In the genomic region with DNA sequence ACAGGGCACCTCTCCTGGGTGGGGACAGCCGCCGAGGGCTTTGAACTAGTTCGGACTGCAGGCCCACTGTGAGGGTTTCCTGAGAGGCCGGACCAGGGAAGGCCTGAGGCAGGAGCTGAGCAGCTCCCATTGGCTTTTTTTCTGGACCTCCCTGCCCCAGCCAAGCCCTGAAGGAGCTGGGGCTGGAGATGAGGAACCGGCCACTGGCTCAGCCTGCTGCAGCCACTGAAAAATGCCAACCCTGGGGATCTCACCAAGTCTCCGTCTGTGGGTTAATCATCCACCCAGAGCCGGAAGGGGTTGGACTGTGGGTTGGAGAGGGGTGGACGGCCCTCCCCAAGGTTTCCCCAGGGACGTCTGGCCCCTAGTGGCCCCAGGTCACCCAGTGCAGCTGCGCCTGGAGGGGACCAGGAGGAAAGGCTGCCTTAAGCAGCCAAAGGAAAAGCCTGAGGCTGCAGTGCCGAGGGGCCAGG, we compare ENCODE assay signal across 12 cellular contexts. TPM values are rescaled to one million over a fixed set of nuclear protein-coding genes. Genes with fewer than 3 reads are reported as not detected.
DNase-seq lines count a peak whose midpoint lies in the region; ATAC-seq, FAIRE-seq and TF ChIP-seq lines count a peak whose summit lies in the region.
"Had no signal": no experiment of that assay in that cellular context is flagged by ENCODE, and none has a peak within 500 bp of the region (broad histone marks: within the 10 kb centered on the region; RNA-seq: fewer than 3 reads in every experiment).

No MANE protein-coding gene starts in this region.

- H3K4me3 ChIP-seq in BE2C (ENCODE audit: low read depth, low read length), result no peak overlapping the region
- H3K4me3 ChIP-seq in Panc1 (ENCODE audit: low read depth in 2 of 2, low read length in 2 of 2), result peak overlapping the region; percentile 76 to 87
- H3K4me3 ChIP-seq in prostate gland, result no peak overlapping the region

- TF ChIP-seq CTCF in BE2C (IDR thresholded peaks at IDR 0.05; ENCODE audit: low read depth, low read length) (no peak), Panc1 (IDR thresholded peaks at IDR 0.05) (no peak), prostate gland (IDR thresholded peaks at IDR 0.05) (no peak)

- POLR2A ChIA-PET in Panc1 (lab: Charles Lee), result no interaction called here

- no peak for TF ChIP-seq POLR2A in prostate gland (IDR thresholded peaks at IDR 0.05)

- intact Hi-C loops in Panc1 (cut with micrococcal nuclease; ENCODE audit: unreplicated experiment) (loop anchor here (5.0 kb wide), 1 partner anchor 36 kb away; no protein-coding TSS in a partner anchor), prostate gland (cut with DNase I) (no loop called here)

- H3K9me3 ChIP-seq in BE2C (no peaks in the 10 kb centered on the region), Panc1 (ENCODE audit: control insufficient read depth, insufficient read depth, low read depth, low read length) (no peaks in the 10 kb centered on the region), prostate gland (no peaks in the 10 kb centered on the region)

- peak overlapping the region; percentile 94 for H3K27ac ChIP-seq in Panc1 (ENCODE audit: low read length)
- no peak overlapping the region for H3K27ac ChIP-seq in prostate gland

- BruUV-seq in Panc1 (replicated peaks; lab: Mats Ljungman, UMichigan), result no TSS peak

- WGBS in prostate gland, result 72% methylated on average over 11 of the region's 11 CpGs

- CTCF ChIA-PET in Panc1 (lab: Charles Lee), result interaction anchor here (0.6 kb wide), 1 partner anchor 11 kb away, joined by 3 read pairs; no protein-coding TSS in a partner anchor

- H3K27me3 ChIP-seq in BE2C, result no peaks in the 10 kb centered on the region
- H3K27me3 ChIP-seq in Panc1 (ENCODE audit: control insufficient read depth, insufficient read depth, low read length), result no peaks in the 10 kb centered on the region
- H3K27me3 ChIP-seq in prostate gland (replicated peaks; ENCODE audit: insufficient read depth), result no peaks in the 10 kb centered on the region

- no peak for ATAC-seq in Panc1
- peak; percentile 62 for ATAC-seq in left lobe of liver
- ATAC-seq in HG03520 (IDR thresholded peaks at IDR 0.05; ENCODE audit: unreplicated experiment), result no peak

- H3K4me1 ChIP-seq in BE2C (peaks cover 25% of the 10 kb centered on the region), Panc1 (ENCODE audit: control insufficient read depth, insufficient read depth, low read length) (peaks cover 59% of the 10 kb centered on the region), prostate gland (replicated peaks) (peaks cover 34% of the 10 kb centered on the region)

- FAIRE-seq in GM19239 (lab: Jason Lieb, UNC), result peak; percentile 92
- FAIRE-seq: HTR-8/SVneo had no signal

- H3K36me3 ChIP-seq in BE2C, result no peaks in the 10 kb centered on the region
- peaks cover 2% of the 10 kb centered on the region; the same call in 1 of the 2 replicates for H3K36me3 ChIP-seq in Panc1 (ENCODE audit: control insufficient read depth, insufficient read depth, low read length)
- H3K36me3 ChIP-seq in prostate gland, result no peaks in the 10 kb centered on the region

- peak; percentile 38 for DNase-seq in BE2C
- peak; percentile 100 for DNase-seq in GM19239 (ENCODE audit: insufficient read length, low spot score)
- DNase-seq in Panc1 (ENCODE audit: low read depth, low spot score), result no peak
- peak; percentile 89 for DNase-seq in left lobe of liver (ENCODE audit: low spot score)
- DNase-seq in NCI-H1105 treated with DMSO at 0.1 percent for 48 hours (lab: John Stamatoyannopoulos, UW), result no peak
- DNase-seq in T-helper 1 cell, result no peak
- no peak for DNase-seq in prostate gland (ENCODE audit: low spot score)
- DNase-seq: CD8-positive, alpha-beta memory T cell; NCI-H774; stimulated activated CD4-positive, alpha-beta T cell treated with anti-CD3 and anti-CD28 coated beads, Interleukin-4, amount 100 ng/mL, for 1 hour had no signal

- in situ Hi-C loops in Panc1 (cut with HindIII; ENCODE audit: low pct_unique_long_range_greater_than_20kb, low sequenced_read_pairs), result no loop called here

RNA-seq across cellular contexts. Expression of gene VWA1, which starts 2.5 kb away (rescaled TPM):
- polyA plus RNA-seq in BE2C (2012; ENCODE audit: insufficient read depth, insufficient read length, low read depth), result 33.2 TPM
- total RNA-seq in Panc1 (2021; ENCODE audit: unreplicated experiment) (858 TPM), left lobe of liver (91.0 TPM), prostate gland (100 to 1,000 TPM; 191 to 227 TPM)
- polyA plus RNA-seq in Panc1 (2012; ENCODE audit: insufficient read length), result 1,549 TPM
- polyA plus RNA-seq: CD8-positive, alpha-beta memory T cell had no signal

RNA-seq across cellular contexts. Expression of gene ATAD3C, which starts 11.5 kb away (rescaled TPM):
- 20.1 TPM for polyA plus RNA-seq in BE2C (2012; ENCODE audit: insufficient read depth, insufficient read length, low read depth)
- total RNA-seq in Panc1 (2021; ENCODE audit: unreplicated experiment) (10.6 TPM), left lobe of liver (2.9 TPM), prostate gland (1 to 10 TPM; 7.3 to 9.9 TPM)
- 8.1 TPM for polyA plus RNA-seq in Panc1 (2012; ENCODE audit: insufficient read length)

RNA-seq across cellular contexts. Expression of gene ANKRD65, which starts 16.9 kb away (rescaled TPM):
- polyA plus RNA-seq in BE2C (2012; ENCODE audit: insufficient read depth, insufficient read length, low read depth), result 0.36 TPM
- 1.9 TPM for total RNA-seq in Panc1 (2021; ENCODE audit: unreplicated experiment)
- 3.7 TPM for polyA plus RNA-seq in Panc1 (2012; ENCODE audit: insufficient read length)
- 1.0 TPM for total RNA-seq in left lobe of liver
- 10 to 100 TPM; 33.7 to 34.9 TPM for total RNA-seq in prostate gland
- total RNA-seq: CD8-positive, alpha-beta memory T cell had no signal
- polyA plus RNA-seq: CD8-positive, alpha-beta memory T cell had no signal

RNA-seq across cellular contexts. Expression of gene MRPL20, which starts 30.8 kb away (rescaled TPM):
- 709 TPM for polyA plus RNA-seq in BE2C (2012; ENCODE audit: insufficient read depth, insufficient read length, low read depth)
- total RNA-seq in Panc1 (2021; ENCODE audit: unreplicated experiment) (196 TPM), left lobe of liver (52.9 TPM), prostate gland (100 to 1,000 TPM; 143 to 174 TPM)
- 252 TPM for polyA plus RNA-seq in Panc1 (2012; ENCODE audit: insufficient read length)

RNA-seq across cellular contexts. Expression of gene ATAD3B, which starts 33.6 kb away (rescaled TPM):
- polyA plus RNA-seq in BE2C (2012; ENCODE audit: insufficient read depth, insufficient read length, low read depth), result 129 TPM
- 104 TPM for total RNA-seq in Panc1 (2021; ENCODE audit: unreplicated experiment)
- 74.5 TPM for polyA plus RNA-seq in Panc1 (2012; ENCODE audit: insufficient read length)
- 16.0 TPM for total RNA-seq in left lobe of liver
- 10 to 100 TPM; 16.8 to 26.9 TPM for total RNA-seq in prostate gland

Comparison
In these comparisons a context has a peak if more than half of its experiments do, and no peak if none do; other contexts are left out.
1. DNase-seq: peak in BE2C (single experiment), GM19239 (single experiment) and left lobe of liver (single experiment); none in Panc1 (single experiment), NCI-H1105 treated with DMSO at 0.1 percent for 48 hours (single experiment), T-helper 1 cell (0 of 5) and prostate gland (single experiment).
2. H3K4me3 ChIP-seq: peak in Panc1 (2 of 2); none in BE2C (single experiment) and prostate gland (0 of 2).
3. RNA of gene ANKRD65, which starts 16.9 kb away (total RNA-seq): 33.7 to 34.9 TPM in prostate gland; 1.9 TPM in Panc1 (single experiment) and 1.0 TPM in left lobe of liver (single experiment); every median in the first group is over 10 times any median in the second.